ENCODE assay signal across 29 cellular contexts in the genomic region with DNA sequence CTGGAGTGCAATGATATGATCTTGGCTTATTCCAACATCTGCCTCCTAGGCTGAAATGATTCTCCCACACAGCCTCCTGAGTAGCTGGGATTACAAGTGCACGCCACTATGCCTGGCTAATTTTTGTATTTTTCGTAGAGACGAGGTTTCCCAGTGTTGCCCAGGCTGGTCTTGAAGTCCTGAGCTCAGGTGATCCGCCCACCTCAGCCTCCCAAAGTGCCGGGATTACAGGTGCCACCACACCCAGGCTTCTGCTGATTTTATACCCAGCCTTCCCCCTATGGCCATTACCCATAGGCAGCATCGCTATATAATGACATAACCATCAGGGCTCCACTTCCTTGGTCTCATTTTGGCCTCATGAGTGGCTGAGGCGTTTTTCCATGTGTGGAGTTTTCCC.
"Had no signal": no experiment of that assay in that cellular context is flagged by ENCODE, and none has a peak within 500 bp of the region (broad histone marks: within the 10 kb centered on the region; RNA-seq: fewer than 3 reads in every experiment).

No MANE protein-coding gene starts in this region.

- H3K9me3 Mint-ChIP-seq: immature natural killer cell had no signal

- DNase-seq: activated CD4-positive, alpha-beta T cell treated with anti-CD3 and anti-CD28 coated beads for 48 hours; activated CD4-positive, alpha-beta T cell treated with anti-CD3 and anti-CD28 coated beads, Interleukin-2, amount 50 U/mL, for 48 hours; activated CD8-positive, alpha-beta memory T cell treated with anti-CD3 and anti-CD28 coated beads, Interleukin-2, amount 50 U/mL, for 48 hours; activated naive CD4-positive, alpha-beta T cell; activated T-cell treated with anti-CD3 and anti-CD28 coated beads, Interleukin-2, amount 50 U/mL, for 48 hours; amniotic stem cell; brain microvascular endothelial cell; foreskin fibroblast; heart left ventricle; hypothalamus; immature natural killer cell; kidney; left colon; ovary; stimulated activated CD4-positive, alpha-beta T cell treated with anti-CD3 and anti-CD28 coated beads, Interleukin-12 subunit alpha, Interleukin-12 subunit beta, amount 100 ng/mL, for 4 hours; stimulated activated CD4-positive, alpha-beta T cell treated with anti-CD3 and anti-CD28 coated beads, Interleukin-4, amount 100 ng/mL, for 1 hour; T1000; WERI-Rb-1 had no signal

- H3K27me3 ChIP-seq: brain microvascular endothelial cell, heart left ventricle, neutrophil, ovary, right lobe of liver, suprapubic skin, tibial nerve had no signal

- ATAC-seq: activated CD4-positive, CD25-positive, alpha-beta regulatory T cell treated with anti-CD3 and anti-CD28 coated beads, Interleukin-2, amount 50 U/mL, for 24 hours; esophagus mucosa; heart left ventricle; left colon; right lobe of liver; stimulated activated effector memory CD8-positive, alpha-beta T cell treated with anti-CD3 and anti-CD28 coated beads, Interleukin-12 subunit alpha, Interleukin-12 subunit beta, amount 100 ng/mL, for 72 hours had no signal

- H3K4me3 Mint-ChIP-seq: immature natural killer cell; nephron; stimulated activated effector memory CD8-positive, alpha-beta T cell treated with anti-CD3 and anti-CD28 coated beads, Interleukin-12 subunit alpha, Interleukin-12 subunit beta, amount 100 ng/mL, for 72 hours; T-helper 1 cell treated with Interleukin-12 subunit alpha and Interleukin-12 subunit beta and Interleukin-4 antibody, amounts not matched to agents 30 μg/mL and 1 μg/mL, for 36 hours had no signal

- H3K4me1 ChIP-seq: right lobe of liver, suprapubic skin had no signal

- H3K36me3 ChIP-seq: ovary had no signal

- H3K27ac Mint-ChIP-seq: stimulated activated effector memory CD8-positive, alpha-beta T cell treated with anti-CD3 and anti-CD28 coated beads, Interleukin-12 subunit alpha, Interleukin-12 subunit beta, amount 100 ng/mL, for 72 hours; T-helper 1 cell treated with Interleukin-12 subunit alpha and Interleukin-12 subunit beta and Interleukin-4 antibody, amounts not matched to agents 30 μg/mL and 1 μg/mL, for 36 hours had no signal

- H3K27me3 Mint-ChIP-seq: progenitor cell of endocrine pancreas had no signal

- H3K27ac ChIP-seq: brain microvascular endothelial cell, heart left ventricle, neutrophil, ovary, right lobe of liver, skin epidermis, suprapubic skin, tibial nerve, WERI-Rb-1 had no signal

- H3K9me3 ChIP-seq: neutrophil, ovary, right lobe of liver, suprapubic skin, tibial nerve had no signal

- H3K4me1 Mint-ChIP-seq: nephron; stimulated activated effector memory CD8-positive, alpha-beta T cell treated with anti-CD3 and anti-CD28 coated beads, Interleukin-12 subunit alpha, Interleukin-12 subunit beta, amount 100 ng/mL, for 72 hours had no signal

- H3K4me3 ChIP-seq: heart left ventricle, ovary, right lobe of liver, skin epidermis, suprapubic skin, tibial nerve had no signal
